3 cellular contexts compared by ENCODE assay signal in the genomic region with DNA sequence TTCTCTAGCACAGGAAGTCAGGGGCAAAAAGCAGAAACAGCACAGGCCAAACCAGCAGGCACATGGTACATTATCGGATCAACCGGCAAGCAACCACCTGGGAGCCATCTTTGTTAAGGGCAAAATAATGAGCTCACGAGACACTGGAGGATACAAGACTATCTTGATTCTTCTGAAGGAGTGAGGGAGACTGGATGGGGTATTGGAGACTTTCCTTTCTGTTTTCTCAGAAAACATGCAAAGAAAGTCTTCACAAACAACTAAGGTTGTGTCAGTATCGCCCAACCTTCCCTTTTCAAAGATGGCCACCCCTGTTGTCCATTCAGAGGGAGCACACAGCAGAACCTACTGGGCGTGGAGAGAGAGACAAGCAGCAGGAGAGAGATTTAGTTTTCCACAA.
TF ChIP-seq lines count a peak whose summit lies in the region.

No MANE protein-coding gene starts in this region.

TF ChIP-seq in SK-N-SH, 30 proteins besides CTCF, POLR2A, EP300 and RAD21:
- TF ChIP-seq YY1 (IDR thresholded peaks at IDR 0.05; ENCODE audit: low read depth) (peak; percentile 87), SMC3 (IDR thresholded peaks at IDR 0.05; ENCODE audit: low read depth, low read length) (no peak)

TF ChIP-seq in SK-N-SH treated with all-trans-retinoic acid at 6 μM for 48 hours, 23 proteins besides CTCF, POLR2A, EP300 and RAD21:
- TF ChIP-seq CSDC2 (CRISPR knock-in tag; IDR thresholded peaks at IDR 0.05) (no peak), TCF4 (CRISPR knock-in tag; IDR thresholded peaks at IDR 0.05; ENCODE audit: borderline replicate concordance) (no peak), OSR1 (CRISPR knock-in tag; IDR thresholded peaks at IDR 0.05) (no peak), GLIS3 (CRISPR knock-in tag; IDR thresholded peaks at IDR 0.05) (no peak), ZNF565 (CRISPR knock-in tag; conservative IDR thresholded peaks at IDR 0.05; ENCODE audit: low read depth) (no peak), SNAI2 (CRISPR knock-in tag; IDR thresholded peaks at IDR 0.05) (no peak), ZFP30 (CRISPR knock-in tag; IDR thresholded peaks at IDR 0.05) (no peak), ZFP3 (CRISPR knock-in tag; IDR thresholded peaks at IDR 0.05) (no peak), RARB (CRISPR knock-in tag; IDR thresholded peaks at IDR 0.05) (no peak), ESRRG (CRISPR knock-in tag; IDR thresholded peaks at IDR 0.05) (no peak), BACH2 (CRISPR knock-in tag; IDR thresholded peaks at IDR 0.05; ENCODE audit: borderline replicate concordance) (no peak), ISL1 (CRISPR knock-in tag; IDR thresholded peaks at IDR 0.05) (no peak)
- TF ChIP-seq, protein P1, sequence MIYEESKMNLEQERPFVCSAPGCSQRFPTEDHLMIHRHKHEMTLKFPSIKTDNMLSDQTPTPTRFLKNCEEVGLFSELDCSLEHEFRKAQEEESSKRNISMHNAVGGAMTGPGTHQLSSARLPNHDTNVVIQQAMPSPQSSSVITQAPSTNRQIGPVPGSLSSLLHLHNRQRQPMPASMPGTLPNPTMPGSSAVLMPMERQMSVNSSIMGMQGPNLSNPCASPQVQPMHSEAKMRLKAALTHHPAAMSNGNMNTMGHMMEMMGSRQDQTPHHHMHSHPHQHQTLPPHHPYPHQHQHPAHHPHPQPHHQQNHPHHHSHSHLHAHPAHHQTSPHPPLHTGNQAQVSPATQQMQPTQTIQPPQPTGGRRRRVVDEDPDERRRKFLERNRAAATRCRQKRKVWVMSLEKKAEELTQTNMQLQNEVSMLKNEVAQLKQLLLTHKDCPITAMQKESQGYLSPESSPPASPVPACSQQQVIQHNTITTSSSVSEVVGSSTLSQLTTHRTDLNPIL (CRISPR knock-in tag; IDR thresholded peaks at IDR 0.05; ENCODE audit: low read depth) = no peak
- TF ChIP-seq, protein P2, sequence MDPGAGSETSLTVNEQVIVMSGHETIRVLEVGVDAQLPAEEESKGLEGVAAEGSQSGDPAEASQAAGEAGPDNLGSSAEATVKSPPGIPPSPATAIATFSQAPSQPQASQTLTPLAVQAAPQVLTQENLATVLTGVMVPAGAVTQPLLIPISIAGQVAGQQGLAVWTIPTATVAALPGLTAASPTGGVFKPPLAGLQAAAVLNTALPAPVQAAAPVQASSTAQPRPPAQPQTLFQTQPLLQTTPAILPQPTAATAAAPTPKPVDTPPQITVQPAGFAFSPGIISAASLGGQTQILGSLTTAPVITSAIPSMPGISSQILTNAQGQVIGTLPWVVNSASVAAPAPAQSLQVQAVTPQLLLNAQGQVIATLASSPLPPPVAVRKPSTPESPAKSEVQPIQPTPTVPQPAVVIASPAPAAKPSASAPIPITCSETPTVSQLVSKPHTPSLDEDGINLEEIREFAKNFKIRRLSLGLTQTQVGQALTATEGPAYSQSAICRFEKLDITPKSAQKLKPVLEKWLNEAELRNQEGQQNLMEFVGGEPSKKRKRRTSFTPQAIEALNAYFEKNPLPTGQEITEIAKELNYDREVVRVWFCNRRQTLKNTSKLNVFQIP (CRISPR knock-in tag; IDR thresholded peaks at IDR 0.05; ENCODE audit: borderline replicate concordance, low read depth) = no peak

TF ChIP-seq in K562, 482 proteins besides CTCF, POLR2A, EP300 and RAD21 (continues in another document):
- peak; percentile 54; the same call in 1 of the 2 replicates for TF ChIP-seq ZKSCAN8 (CRISPR knock-in tag; IDR thresholded peaks at IDR 0.05)
- no peak for TF ChIP-seq HLTF (IDR thresholded peaks at IDR 0.05)
- no peak for TF ChIP-seq HBP1 (CRISPR knock-in tag; IDR thresholded peaks at IDR 0.05)
- TF ChIP-seq, protein P3, sequence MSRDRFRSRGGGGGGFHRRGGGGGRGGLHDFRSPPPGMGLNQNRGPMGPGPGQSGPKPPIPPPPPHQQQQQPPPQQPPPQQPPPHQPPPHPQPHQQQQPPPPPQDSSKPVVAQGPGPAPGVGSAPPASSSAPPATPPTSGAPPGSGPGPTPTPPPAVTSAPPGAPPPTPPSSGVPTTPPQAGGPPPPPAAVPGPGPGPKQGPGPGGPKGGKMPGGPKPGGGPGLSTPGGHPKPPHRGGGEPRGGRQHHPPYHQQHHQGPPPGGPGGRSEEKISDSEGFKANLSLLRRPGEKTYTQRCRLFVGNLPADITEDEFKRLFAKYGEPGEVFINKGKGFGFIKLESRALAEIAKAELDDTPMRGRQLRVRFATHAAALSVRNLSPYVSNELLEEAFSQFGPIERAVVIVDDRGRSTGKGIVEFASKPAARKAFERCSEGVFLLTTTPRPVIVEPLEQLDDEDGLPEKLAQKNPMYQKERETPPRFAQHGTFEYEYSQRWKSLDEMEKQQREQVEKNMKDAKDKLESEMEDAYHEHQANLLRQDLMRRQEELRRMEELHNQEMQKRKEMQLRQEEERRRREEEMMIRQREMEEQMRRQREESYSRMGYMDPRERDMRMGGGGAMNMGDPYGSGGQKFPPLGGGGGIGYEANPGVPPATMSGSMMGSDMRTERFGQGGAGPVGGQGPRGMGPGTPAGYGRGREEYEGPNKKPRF (IDR thresholded peaks at IDR 0.05; ENCODE audit: low read depth, low read length) = no peak
- TF ChIP-seq ZNF644 (tag; IDR thresholded peaks at IDR 0.05; ENCODE audit: low read depth) = 0 out of 2 replicates have a peak, but pooled peaks have one; percentile 42
- no peak for TF ChIP-seq PURB (CRISPR knock-in tag; IDR thresholded peaks at IDR 0.05; ENCODE audit: low read depth)
- no peak for TF ChIP-seq RNF2 (IDR thresholded peaks at IDR 0.05)
- TF ChIP-seq MYC (IDR thresholded peaks at IDR 0.05; ENCODE audit: low read depth, low read length) = 0 out of 2 replicates have a peak, but pooled peaks have one; percentile 17
- no peak for TF ChIP-seq MYC (CRISPR knock-in tag; IDR thresholded peaks at IDR 0.05; ENCODE audit: borderline replicate concordance, low read depth)
- peak; percentile 72 for TF ChIP-seq ZNF766 (CRISPR knock-in tag; conservative IDR thresholded peaks at IDR 0.05)
- TF ChIP-seq SOX6 (IDR thresholded peaks at IDR 0.05) = no peak
- no peak for TF ChIP-seq EZH2 (IDR thresholded peaks at IDR 0.05; ENCODE audit: borderline replicate concordance, low read depth, low read length)
- TF ChIP-seq SNRNP70 (optimal IDR thresholded peaks at IDR 0.05; ENCODE audit: low read depth, low read length) = no peak
- no peak for TF ChIP-seq SMARCA5 (IDR thresholded peaks at IDR 0.05)
- TF ChIP-seq CSDE1 (IDR thresholded peaks at IDR 0.05) = 0 out of 4 replicates have a peak, but pooled peaks of 1 of the 2 experiments have one; percentile 81
- peak; percentile 67; the same call in 1 of the 2 replicates for TF ChIP-seq ZNF197 (CRISPR knock-in tag; IDR thresholded peaks at IDR 0.05; ENCODE audit: low read depth)
- TF ChIP-seq ZNF175 (CRISPR knock-in tag; IDR thresholded peaks at IDR 0.05; ENCODE audit: low read depth) = peak; percentile 79; the same call in 1 of the 2 replicates
- TF ChIP-seq CHD7 (IDR thresholded peaks at IDR 0.05; ENCODE audit: low read depth, low read length) = no peak
- TF ChIP-seq KLF1 (tag; IDR thresholded peaks at IDR 0.05) = no peak
- 0 out of 2 replicates have a peak, but pooled peaks have one; percentile 33 for TF ChIP-seq CXXC5 (CRISPR knock-in tag; IDR thresholded peaks at IDR 0.05)
- peak; percentile 68; the same call in 1 of the 2 replicates for TF ChIP-seq EHMT2 (IDR thresholded peaks at IDR 0.05)
- TF ChIP-seq HCFC1 (IDR thresholded peaks at IDR 0.05; ENCODE audit: low read depth, low read length) = peak; percentile 29; the same call in 1 of the 2 replicates
- TF ChIP-seq CC2D1A (IDR thresholded peaks at IDR 0.05) = no peak
- TF ChIP-seq KLF16 (IDR thresholded peaks at IDR 0.05) = no peak
- TF ChIP-seq ILK (tag; IDR thresholded peaks at IDR 0.05; ENCODE audit: borderline replicate concordance, low read depth) = peak; percentile 45; the same call in 1 of the 2 replicates
